ENCODE assay signal across 13 cellular contexts in the genomic region with DNA sequence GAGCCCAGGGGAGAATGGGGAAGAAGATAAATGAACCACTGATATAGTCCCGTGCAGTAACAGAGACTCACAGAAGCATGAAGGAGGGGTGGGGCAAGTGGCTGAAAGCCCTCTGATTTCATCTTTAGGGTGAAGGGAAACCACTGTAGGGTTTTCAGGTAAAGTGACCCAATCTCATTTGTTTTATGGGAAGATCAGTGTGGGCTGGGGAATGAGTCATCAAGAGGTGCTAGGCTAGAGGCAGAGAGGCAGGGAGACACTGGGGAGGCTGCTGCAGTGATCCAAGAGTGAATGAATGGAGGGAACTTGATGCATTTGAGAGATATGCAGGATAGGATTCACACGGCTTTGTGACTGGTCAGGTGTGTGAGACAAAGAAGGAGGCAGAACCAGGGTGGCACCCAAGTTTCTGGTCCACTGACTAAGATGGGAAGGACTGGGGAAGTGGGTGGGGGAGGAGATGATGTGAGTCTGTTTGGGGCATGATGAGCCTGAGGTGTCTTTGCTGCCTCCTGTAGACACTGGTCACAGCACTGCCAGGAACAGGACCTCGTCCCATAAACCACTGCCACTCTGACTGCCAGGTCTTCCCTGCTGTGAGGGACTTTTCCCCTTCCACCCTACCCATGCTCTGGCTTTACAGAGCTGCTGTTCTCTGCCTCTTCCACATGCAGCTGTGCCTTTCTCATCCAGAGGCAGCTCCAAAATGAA.
A peak's percentile ranks its signal among the peaks of the same experiment; 100 is the strongest.
DNase-seq lines count a peak whose midpoint lies in the region; ATAC-seq and TF ChIP-seq lines count a peak whose summit lies in the region.
"Had no signal": no experiment of that assay in that cellular context is flagged by ENCODE, and none has a peak within 500 bp of the region (broad histone marks: within the 10 kb centered on the region; RNA-seq: fewer than 3 reads in every experiment).

No MANE protein-coding gene starts in this region.

- H3K36me3 Mint-ChIP-seq in activated CD4-positive, alpha-beta T cell treated with anti-CD3 and anti-CD28 coated beads for 36 hours (ENCODE audit: low read depth), result no peaks in the 10 kb centered on the region
- H3K36me3 Mint-ChIP-seq in activated CD4-positive, alpha-beta T cell treated with anti-CD3 and anti-CD28 coated beads, Interleukin-2, amount 10 ng/mL, durations not matched to agents 24 days and 14 days (ENCODE audit: low read depth), result no peaks in the 10 kb centered on the region
- H3K36me3 Mint-ChIP-seq in neural crest cell (ENCODE audit: low read depth), result no peaks in the 10 kb centered on the region

- CTCF ChIA-PET in activated CD4-positive, alpha-beta T cell treated with anti-CD3 and anti-CD28 coated beads for 36 hours (lab: Charles Lee), result no interaction called here

- POLR2A ChIA-PET in activated CD4-positive, alpha-beta T cell treated with anti-CD3 and anti-CD28 coated beads for 36 hours (lab: Charles Lee), result no interaction called here

- H3K4me3 Mint-ChIP-seq in activated CD4-positive, alpha-beta T cell treated with anti-CD3 and anti-CD28 coated beads for 36 hours, result no peak overlapping the region
- H3K4me3 Mint-ChIP-seq in activated CD4-positive, alpha-beta T cell treated with anti-CD3 and anti-CD28 coated beads, Interleukin-2, amount 10 ng/mL, durations not matched to agents 24 days and 14 days, result no peak overlapping the region
- no peak overlapping the region for H3K4me3 Mint-ChIP-seq in neural crest cell

- H3K27me3 Mint-ChIP-seq in activated CD4-positive, alpha-beta T cell treated with anti-CD3 and anti-CD28 coated beads for 36 hours, result peaks cover 6% of the 10 kb centered on the region
- no peaks in the 10 kb centered on the region for H3K27me3 Mint-ChIP-seq in activated CD4-positive, alpha-beta T cell treated with anti-CD3 and anti-CD28 coated beads, Interleukin-2, amount 10 ng/mL, durations not matched to agents 24 days and 14 days
- H3K27me3 Mint-ChIP-seq in neural crest cell (ENCODE audit: low read depth), result no peaks in the 10 kb centered on the region

- H3K9me3 Mint-ChIP-seq in activated CD4-positive, alpha-beta T cell treated with anti-CD3 and anti-CD28 coated beads for 36 hours (ENCODE audit: low read depth), result no peaks in the 10 kb centered on the region
- H3K9me3 Mint-ChIP-seq in activated CD4-positive, alpha-beta T cell treated with anti-CD3 and anti-CD28 coated beads, Interleukin-2, amount 10 ng/mL, durations not matched to agents 24 days and 14 days, result no peaks in the 10 kb centered on the region
- no peaks in the 10 kb centered on the region for H3K9me3 Mint-ChIP-seq in neural crest cell

- DNase-seq in activated CD4-positive, alpha-beta T cell treated with anti-CD3 and anti-CD28 coated beads for 36 hours, result peak; percentile 14
- no peak for DNase-seq in activated CD4-positive, alpha-beta T cell treated with anti-CD3 and anti-CD28 coated beads, Interleukin-2, amount 10 ng/mL, durations not matched to agents 24 days and 14 days
- DNase-seq in M059J (ENCODE audit: low read depth) (peak; percentile 58), neural crest cell (ENCODE audit: low read depth, low spot score) (no peak), T1000 (lab: John Stamatoyannopoulos, UW) (no peak), pons (ENCODE audit: low spot score) (no peak), posterior cingulate gyrus (no peak)
- DNase-seq: 8988T, activated T-cell treated with anti-CD3 and anti-CD28 coated beads for 4 hours, midbrain, NCI-H2171, WERI-Rb-1 had no signal

- peaks cover 4% of the 10 kb centered on the region for H3K4me1 Mint-ChIP-seq in activated CD4-positive, alpha-beta T cell treated with anti-CD3 and anti-CD28 coated beads for 36 hours
- peaks cover 4% of the 10 kb centered on the region for H3K4me1 Mint-ChIP-seq in activated CD4-positive, alpha-beta T cell treated with anti-CD3 and anti-CD28 coated beads, Interleukin-2, amount 10 ng/mL, durations not matched to agents 24 days and 14 days
- H3K4me1 Mint-ChIP-seq in neural crest cell, result no peaks in the 10 kb centered on the region

- intact Hi-C loops in activated CD4-positive, alpha-beta T cell treated with anti-CD3 and anti-CD28 coated beads for 36 hours (cut with DNase I, micrococcal nuclease), result no loop called here
- intact Hi-C loops in activated CD4-positive, alpha-beta T cell treated with anti-CD3 and anti-CD28 coated beads, Interleukin-2, amount 10 ng/mL, durations not matched to agents 24 days and 14 days (cut with micrococcal nuclease), result no loop called here
- intact Hi-C loops in posterior cingulate gyrus (cut with DNase I), result no loop called here

- ATAC-seq in activated CD4-positive, alpha-beta T cell treated with anti-CD3 and anti-CD28 coated beads for 36 hours, result peak; percentile 70
- peak; percentile 48 for ATAC-seq in GM21576 (IDR thresholded peaks at IDR 0.05; ENCODE audit: unreplicated experiment)

- TF ChIP-seq CTCF in neural crest cell (conservative IDR thresholded peaks at IDR 0.05), result no peak

- H3K27ac Mint-ChIP-seq in activated CD4-positive, alpha-beta T cell treated with anti-CD3 and anti-CD28 coated beads for 36 hours, result no peak overlapping the region
- H3K27ac Mint-ChIP-seq in activated CD4-positive, alpha-beta T cell treated with anti-CD3 and anti-CD28 coated beads, Interleukin-2, amount 10 ng/mL, durations not matched to agents 24 days and 14 days, result no peak overlapping the region
- peak overlapping the region; percentile 85 for H3K27ac Mint-ChIP-seq in neural crest cell (ENCODE audit: unreplicated experiment)

Comparison
In these comparisons a context has a peak if more than half of its experiments do, and no peak if none do; other contexts are left out.
1. DNase-seq: peak in activated CD4-positive, alpha-beta T cell treated with anti-CD3 and anti-CD28 coated beads for 36 hours (single experiment) and M059J (single experiment); none in activated CD4-positive, alpha-beta T cell treated with anti-CD3 and anti-CD28 coated beads, Interleukin-2, amount 10 ng/mL, durations not matched to agents 24 days and 14 days (single experiment), neural crest cell (single experiment), T1000 (single experiment), pons (single experiment) and posterior cingulate gyrus (0 of 10).